In the genomic region with DNA sequence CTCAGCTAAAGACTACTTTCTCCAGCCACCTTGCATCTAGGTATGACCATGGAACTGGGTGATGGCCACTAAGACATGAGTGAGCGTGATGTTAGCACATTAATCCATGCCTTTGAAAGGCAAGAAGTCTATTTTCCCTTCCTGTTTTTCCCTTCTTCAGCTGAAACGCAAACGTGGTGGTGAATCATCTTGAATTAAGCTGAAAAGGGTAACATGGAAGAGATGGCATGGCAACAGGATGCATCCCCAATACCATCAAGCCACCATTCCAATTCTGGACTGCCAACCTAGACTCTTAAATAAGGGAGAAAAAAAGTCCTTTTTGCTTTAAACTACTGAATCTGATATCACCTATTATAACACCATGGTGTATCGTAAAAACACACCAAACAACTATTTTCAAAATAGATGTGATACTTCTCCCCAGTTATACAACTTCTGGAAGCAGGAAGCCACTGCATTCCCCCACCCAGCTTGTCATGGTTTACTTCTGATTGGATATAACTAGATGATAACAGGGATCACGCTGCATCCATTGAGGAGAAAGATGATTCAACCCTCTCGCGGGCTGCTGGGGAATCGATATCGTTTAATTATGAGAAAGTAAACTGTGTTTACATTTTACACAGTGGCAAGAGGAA, we compare ENCODE assay signal across 1 cellular context.
TF ChIP-seq lines count a peak whose summit lies in the region.

No MANE protein-coding gene starts in this region.

TF ChIP-seq in SK-N-SH treated with all-trans-retinoic acid at 6 μM for 48 hours, 23 proteins besides CTCF, POLR2A, EP300 and RAD21 (continued from another document):
- TF ChIP-seq, protein P1, sequence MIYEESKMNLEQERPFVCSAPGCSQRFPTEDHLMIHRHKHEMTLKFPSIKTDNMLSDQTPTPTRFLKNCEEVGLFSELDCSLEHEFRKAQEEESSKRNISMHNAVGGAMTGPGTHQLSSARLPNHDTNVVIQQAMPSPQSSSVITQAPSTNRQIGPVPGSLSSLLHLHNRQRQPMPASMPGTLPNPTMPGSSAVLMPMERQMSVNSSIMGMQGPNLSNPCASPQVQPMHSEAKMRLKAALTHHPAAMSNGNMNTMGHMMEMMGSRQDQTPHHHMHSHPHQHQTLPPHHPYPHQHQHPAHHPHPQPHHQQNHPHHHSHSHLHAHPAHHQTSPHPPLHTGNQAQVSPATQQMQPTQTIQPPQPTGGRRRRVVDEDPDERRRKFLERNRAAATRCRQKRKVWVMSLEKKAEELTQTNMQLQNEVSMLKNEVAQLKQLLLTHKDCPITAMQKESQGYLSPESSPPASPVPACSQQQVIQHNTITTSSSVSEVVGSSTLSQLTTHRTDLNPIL (CRISPR knock-in tag; IDR thresholded peaks at IDR 0.05; ENCODE audit: low read depth) = no peak
- no peak for TF ChIP-seq ARNTL (CRISPR knock-in tag; IDR thresholded peaks at IDR 0.05; ENCODE audit: borderline replicate concordance, low read depth)
